ENCODE assay signal across 15 cellular contexts in genomic region chr17:79841369-79842135, GRCh38. TPM values are rescaled to one million over a fixed set of nuclear protein-coding genes. Genes with fewer than 3 reads are reported as not detected.
DNase-seq lines count a peak whose midpoint lies in the region; FAIRE-seq and TF ChIP-seq lines count a peak whose summit lies in the region.
"Had no signal": no experiment of that assay in that cellular context is flagged by ENCODE, and none has a peak within 500 bp of the region (broad histone marks: within the 10 kb centered on the region; RNA-seq: fewer than 3 reads in every experiment).

No MANE protein-coding gene starts in this region.

- H3K27me3 ChIP-seq in NT2/D1 (ENCODE audit: insufficient read depth, insufficient read length) (peaks cover 70% of the 10 kb centered on the region), trophoblast cell (ENCODE audit: insufficient read depth, low read length) (peaks cover 69% of the 10 kb centered on the region)

- intact Hi-C loops in dendritic cell treated with granulocyte-macrophage colony-stimulating factor and Interleukin-4, amounts not matched to agents 40 ng/mL and 50 ng/mL, for 4 days (cut with micrococcal nuclease) = no loop called here

- no peak overlapping the region for H3K27ac ChIP-seq in trophoblast cell (ENCODE audit: low read depth, low read length)
- H3K27ac ChIP-seq: KMS-11, tibial nerve had no signal

- H3K27ac Mint-ChIP-seq in dendritic cell treated with granulocyte-macrophage colony-stimulating factor and Interleukin-4, amounts not matched to agents 40 ng/mL and 50 ng/mL, for 4 days = peak overlapping the region; percentile 68

- no peak overlapping the region for H3K23ac ChIP-seq in trophoblast cell (ENCODE audit: low read length)

- H3K4me3 ChIP-seq in NT2/D1 (ENCODE audit: insufficient read length, low read depth) = no peak overlapping the region
- H3K4me3 ChIP-seq in trophoblast cell (ENCODE audit: low read depth, low read length) = no peak overlapping the region
- H3K4me3 ChIP-seq in foreskin fibroblast (ENCODE audit: low read depth in 1 of 2, low read length in 2 of 2) = no peak overlapping the region

- FAIRE-seq in frontal cortex (lab: Jason Lieb, UNC) = no peak

- H3K36me3 ChIP-seq in NT2/D1 (ENCODE audit: insufficient read depth, insufficient read length, low read length) (no peaks in the 10 kb centered on the region), trophoblast cell (ENCODE audit: control insufficient read depth in 1 of 2, insufficient read depth in 2 of 2, low read length in 2 of 2) (no peaks in the 10 kb centered on the region)
- H3K36me3 ChIP-seq: tibial nerve had no signal

- peaks cover 5% of the 10 kb centered on the region for H3K79me1 ChIP-seq in trophoblast cell (ENCODE audit: low read length)

- H2BK120ac ChIP-seq in trophoblast cell (ENCODE audit: insufficient read depth, low read length, poor library complexity) = no peak overlapping the region

- H2AFZ ChIP-seq in trophoblast cell (ENCODE audit: insufficient read depth, low read length, poor library complexity) = no peak overlapping the region

- no peak for TF ChIP-seq CTCF in foreskin fibroblast (IDR thresholded peaks at IDR 0.05; ENCODE audit: low read depth, low read length)

- peak overlapping the region; percentile 26 for H3K9ac ChIP-seq in NT2/D1 (ENCODE audit: insufficient read length, low read depth)
- no peak overlapping the region for H3K9ac ChIP-seq in trophoblast cell (ENCODE audit: low read length)
- H3K9ac ChIP-seq: KMS-11 had no signal

- DNase-seq in NCI-H748 (lab: John Stamatoyannopoulos, UW; ENCODE audit: unreplicated experiment) (peak; percentile 23), NCI-H748 treated with DMSO at 0.1 percent for 48 hours (lab: John Stamatoyannopoulos, UW) (no peak), NT2/D1 (ENCODE audit: low read depth, low spot score) (no peak), trophoblast cell (no peak), frontal cortex (ENCODE audit: low spot score in 2 of 2) (no peak), foreskin fibroblast (no peak), NCI-H524 treated with DMSO at 0.1 percent for 48 hours (lab: John Stamatoyannopoulos, UW) (no peak)
- DNase-seq: activated gamma-delta T cell treated with Interleukin-2 at 50 U/mL for 16 hours; NCI-H510A treated with DMSO at 0.1 percent for 48 hours; stimulated activated CD4-positive, alpha-beta T cell treated with anti-CD3 and anti-CD28 coated beads, Interleukin-4, amount 100 ng/mL, for 24 hours; SW 1271 had no signal

- peaks cover 43% of the 10 kb centered on the region for H3K27me3 Mint-ChIP-seq in dendritic cell treated with granulocyte-macrophage colony-stimulating factor and Interleukin-4, amounts not matched to agents 40 ng/mL and 50 ng/mL, for 4 days

- peaks cover 8% of the 10 kb centered on the region; the same call in 1 of the 2 replicates for H3K9me3 ChIP-seq in NT2/D1 (ENCODE audit: insufficient read depth, low read length)
- peaks cover 11% of the 10 kb centered on the region for H3K9me3 ChIP-seq in trophoblast cell (ENCODE audit: insufficient read depth, low read depth, low read length)
- H3K9me3 ChIP-seq: neutrophil, tibial nerve had no signal

- H3K36me3 Mint-ChIP-seq in dendritic cell treated with granulocyte-macrophage colony-stimulating factor and Interleukin-4, amounts not matched to agents 40 ng/mL and 50 ng/mL, for 4 days (ENCODE audit: low read depth) = peaks cover 23% of the 10 kb centered on the region

- H4K8ac ChIP-seq in trophoblast cell (ENCODE audit: low read depth, low read length) = no peak overlapping the region

- H3K79me2 ChIP-seq in trophoblast cell (ENCODE audit: control insufficient read depth, insufficient read depth, low read length, poor library complexity) = peaks cover 4% of the 10 kb centered on the region

- H4K91ac ChIP-seq in trophoblast cell (ENCODE audit: low read depth, low read length) = no peak overlapping the region

- no CpG with 5 or more reads among the region's 55 CpGs for WGBS in trophoblast cell (ENCODE audit: extremely low coverage, insufficient coverage, insufficient read length)

- H4K12ac ChIP-seq in trophoblast cell (ENCODE audit: low read depth, low read length) = no peak overlapping the region

- H3K9me3 Mint-ChIP-seq in dendritic cell treated with granulocyte-macrophage colony-stimulating factor and Interleukin-4, amounts not matched to agents 40 ng/mL and 50 ng/mL, for 4 days = no peaks in the 10 kb centered on the region

- no peak overlapping the region for H2BK5ac ChIP-seq in trophoblast cell (ENCODE audit: low read depth, low read length, poor library complexity)

- H2AK5ac ChIP-seq in trophoblast cell (ENCODE audit: low read length) = no peak overlapping the region

- H3K14ac ChIP-seq in trophoblast cell (ENCODE audit: low read length) = no peak overlapping the region

- no peak overlapping the region for H2BK12ac ChIP-seq in trophoblast cell (ENCODE audit: low read length)

- peaks cover 76% of the 10 kb centered on the region for H3K4me1 Mint-ChIP-seq in dendritic cell treated with granulocyte-macrophage colony-stimulating factor and Interleukin-4, amounts not matched to agents 40 ng/mL and 50 ng/mL, for 4 days (ENCODE audit: low read depth)

- peak overlapping the region; percentile 34 for H3K4me2 ChIP-seq in trophoblast cell (ENCODE audit: low read length)

- H3K18ac ChIP-seq in trophoblast cell (ENCODE audit: low read length) = no peak overlapping the region

- H3K4me1 ChIP-seq in NT2/D1 (ENCODE audit: insufficient read depth, insufficient read length) (peaks cover 19% of the 10 kb centered on the region), trophoblast cell (ENCODE audit: control insufficient read depth in 1 of 2, insufficient read depth in 2 of 2, low read length in 2 of 2) (peaks cover 40 to 42% of the 10 kb centered on the region in 2 experiments)

- no peak overlapping the region for H3K4me3 Mint-ChIP-seq in dendritic cell treated with granulocyte-macrophage colony-stimulating factor and Interleukin-4, amounts not matched to agents 40 ng/mL and 50 ng/mL, for 4 days

- no peak overlapping the region for H3K4ac ChIP-seq in trophoblast cell (ENCODE audit: low read depth, low read length)

RNA-seq across cellular contexts. Expression of gene CBX4, which starts 2.3 kb away (rescaled TPM):
- 17.8 and 20.5 TPM in 2 replicates for polyA plus RNA-seq in trophoblast cell (2013)
- total RNA-seq in frontal cortex = 18.3 TPM

RNA-seq across cellular contexts. Expression of gene CBX8, which starts 44.7 kb away (rescaled TPM):
- 1.2 and 1.5 TPM in 2 replicates for polyA plus RNA-seq in trophoblast cell (2013)
- total RNA-seq in frontal cortex = 7.7 TPM
